ENCODE assay signal across 19 cellular contexts in the genomic region with DNA sequence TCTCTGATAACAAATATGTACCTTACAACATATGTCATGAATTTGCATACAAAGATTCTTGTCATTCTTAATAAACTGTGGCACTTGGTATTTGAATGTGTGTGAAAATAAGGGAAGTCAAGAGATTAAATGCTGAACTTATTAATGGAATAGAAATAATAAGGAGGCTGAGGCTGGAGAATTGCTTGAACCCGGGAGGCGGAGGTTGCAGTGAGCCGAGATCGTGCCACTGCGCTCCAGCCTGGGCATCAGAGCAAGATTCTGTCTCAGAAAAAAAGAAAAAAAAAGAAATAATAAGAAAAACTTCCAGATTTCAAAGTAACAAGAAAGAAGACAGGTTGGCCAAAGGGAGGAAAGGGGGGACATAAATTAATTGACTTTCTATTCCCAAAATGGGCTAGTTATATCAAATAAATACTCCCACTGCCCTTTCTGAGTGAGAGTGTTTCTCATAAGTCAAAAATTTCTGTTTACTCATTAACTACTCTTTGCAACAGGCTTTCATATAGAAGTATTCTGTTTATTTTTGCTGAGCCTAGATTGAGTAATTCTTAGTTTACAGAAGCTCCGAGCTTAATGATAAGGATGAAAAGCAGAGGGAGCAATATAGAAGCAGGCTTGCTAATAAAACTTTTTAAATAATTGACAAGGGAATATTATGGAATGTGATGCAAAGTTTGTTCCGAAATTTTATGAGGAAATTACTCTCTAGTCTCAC. TPM values are rescaled to one million over a fixed set of nuclear protein-coding genes. Genes with fewer than 3 reads are reported as not detected.
"Had no signal": no experiment of that assay in that cellular context is flagged by ENCODE, and none has a peak within 500 bp of the region (broad histone marks: within the 10 kb centered on the region; RNA-seq: fewer than 3 reads in every experiment).

No MANE protein-coding gene starts in this region.

- H3K9me3 ChIP-seq: breast epithelium, esophagus squamous epithelium had no signal

- H3K36me3 ChIP-seq: breast epithelium, esophagus squamous epithelium had no signal

- H3K4me3 ChIP-seq: breast epithelium, esophagus squamous epithelium had no signal

- H3K27ac ChIP-seq: breast epithelium, esophagus squamous epithelium had no signal

- DNase-seq: activated CD4-positive, alpha-beta T cell treated with anti-CD3 and anti-CD28 coated beads, Interleukin-2, amount 50 U/mL, for 1 hour; activated CD4-positive, CD25-positive, alpha-beta regulatory T cell treated with anti-CD3 and anti-CD28 coated beads, Interleukin-2, amount 50 U/mL, for 72 hours; activated effector memory CD4-positive, alpha-beta T cell treated with anti-CD3 and anti-CD28 coated beads, Interleukin-2, amount 50 U/mL, for 16 hours; activated T-cell treated with anti-CD3 and anti-CD28 coated beads, Interleukin-2, amount 50 U/mL, for 72 hours; cerebellar nuclear complex; effector memory CD4-positive, alpha-beta T cell; esophagus squamous epithelium; mammary epithelial cell; nephron progenitor cell; nucleus accumbens; posterior cingulate gyrus; stimulated activated naive CD8-positive, alpha-beta T cell treated with anti-CD3 and anti-CD28 coated beads, Interleukin-15, Interleukin-2, amounts not matched to agents 100 U/mL and 50 U/mL, for 24 hours; substantia nigra; trophoblast cell had no signal

- H3K27me3 ChIP-seq: breast epithelium had no signal

- H3K4me1 ChIP-seq: breast epithelium had no signal

- ATAC-seq: activated T-cell treated with anti-CD3 and anti-CD28 coated beads, Interleukin-2, amount 50 U/mL, for 72 hours; stimulated activated naive CD8-positive, alpha-beta T cell treated with anti-CD3 and anti-CD28 coated beads, Interleukin-15, Interleukin-2, amounts not matched to agents 100 U/mL and 50 U/mL, for 24 hours had no signal

RNA-seq across cellular contexts. Expression of a gene that starts 25.6 kb away (rescaled TPM):
- total RNA-seq: activated CD8-positive, alpha-beta memory T cell treated with anti-CD3 and anti-CD28 coated beads for 36 hours; activated T-cell treated with anti-CD3 and anti-CD28 coated beads, Interleukin-2, amount 50 U/mL, for 72 hours; astrocyte; endothelial cell of umbilical vein; esophagus squamous epithelium; mammary epithelial cell; myocyte had no signal
- polyA plus RNA-seq: endothelial cell of umbilical vein, mammary epithelial cell had no signal
